In genomic region chr20:55446301-55446700, GRCh38 we compare ENCODE assay signal across 26 cellular contexts.
"Had no signal": no experiment of that assay in that cellular context is flagged by ENCODE, and none has a peak within 500 bp of the region (broad histone marks: within the 10 kb centered on the region; RNA-seq: fewer than 3 reads in every experiment).

No MANE protein-coding gene starts in this region.

- H3K4me3 ChIP-seq: left ventricle myocardium inferior, lung, mucosa of descending colon, ovary, skin epidermis, stomach, testis, thyroid gland, transverse colon, upper lobe of left lung, vagina had no signal

- H3K4me1 ChIP-seq: left ventricle myocardium inferior, stomach, thyroid gland, transverse colon, upper lobe of left lung, vagina had no signal

- H3K27ac ChIP-seq: left ventricle myocardium inferior, ovary, skin epidermis, stomach, testis, thyroid gland, transverse colon, upper lobe of left lung, vagina had no signal

- H3K9me3 ChIP-seq: left ventricle myocardium inferior, mucosa of descending colon, ovary, stomach, testis, thyroid gland, transverse colon, upper lobe of left lung, vagina had no signal

- H3K27me3 Mint-ChIP-seq: memory B cell; naive thymus-derived CD4-positive, alpha-beta T cell; natural killer cell treated with Interleukin-12 subunit alpha and Interleukin-12 subunit beta and Interleukin-15 and Interleukin-18, amount 100 ng/mL, for 72 hours; progenitor cell of endocrine pancreas; stimulated activated naive B cell treated with anti-CD40 and anti-IgM and Interleukin-4, amounts not matched to agents 10 μg/mL and 1 μg/mL and 100 μg/mL, for 72 hours had no signal

- DNase-seq: islet precursor cell; left ventricle myocardium inferior; midbrain; mucosa of descending colon; naive thymus-derived CD4-positive, alpha-beta T cell; ovary; retina; right cardiac atrium; stimulated activated CD4-positive, alpha-beta T cell treated with anti-CD3 and anti-CD28 coated beads, Interleukin-12 subunit alpha, Interleukin-12 subunit beta, amount 100 ng/mL, for 4 hours; stimulated activated CD4-positive, alpha-beta T cell treated with anti-CD3 and anti-CD28 coated beads, Interleukin-15, amount 100 ng/mL, for 24 hours; stimulated activated CD4-positive, alpha-beta T cell treated with anti-CD3 and anti-CD28 coated beads, Interleukin-2, amount 100 ng/mL, for 24 hours; stimulated activated CD4-positive, alpha-beta T cell treated with anti-CD3 and anti-CD28 coated beads, Interleukin-4, amount 100 ng/mL, for 1 hour; stimulated activated naive B cell treated with anti-CD40 and anti-IgM and Interleukin-4, amounts not matched to agents 10 μg/mL and 1 μg/mL and 100 μg/mL, for 72 hours; stimulated activated naive CD8-positive, alpha-beta T cell treated with anti-CD3 and anti-CD28 coated beads, Interleukin-15, Interleukin-2, amounts not matched to agents 100 U/mL and 50 U/mL, for 24 hours; stomach; testis; thyroid gland; transverse colon; upper lobe of left lung had no signal

- H3K4me3 Mint-ChIP-seq: memory B cell; naive thymus-derived CD4-positive, alpha-beta T cell; natural killer cell treated with Interleukin-12 subunit alpha and Interleukin-12 subunit beta and Interleukin-15 and Interleukin-18, amount 100 ng/mL, for 72 hours; stimulated activated naive B cell treated with anti-CD40 and anti-IgM and Interleukin-4, amounts not matched to agents 10 μg/mL and 1 μg/mL and 100 μg/mL, for 72 hours had no signal

- H3K36me3 ChIP-seq: left ventricle myocardium inferior, ovary, stomach, thyroid gland, transverse colon, upper lobe of left lung, vagina had no signal

- H3K27ac Mint-ChIP-seq: memory B cell; naive thymus-derived CD4-positive, alpha-beta T cell; natural killer cell treated with Interleukin-12 subunit alpha and Interleukin-12 subunit beta and Interleukin-15 and Interleukin-18, amount 100 ng/mL, for 72 hours; progenitor cell of endocrine pancreas; stimulated activated naive B cell treated with anti-CD40 and anti-IgM and Interleukin-4, amounts not matched to agents 10 μg/mL and 1 μg/mL and 100 μg/mL, for 72 hours had no signal

- H3K4me1 Mint-ChIP-seq: memory B cell; naive thymus-derived CD4-positive, alpha-beta T cell; stimulated activated naive B cell treated with anti-CD40 and anti-IgM and Interleukin-4, amounts not matched to agents 10 μg/mL and 1 μg/mL and 100 μg/mL, for 72 hours had no signal

- ATAC-seq: mucosa of descending colon; naive thymus-derived CD4-positive, alpha-beta T cell; natural killer cell treated with Interleukin-12 subunit alpha and Interleukin-12 subunit beta and Interleukin-15 and Interleukin-18, amount 100 ng/mL, for 72 hours; right cardiac atrium; sciatic nerve; stimulated activated naive B cell treated with anti-CD40 and anti-IgM and Interleukin-4, amounts not matched to agents 10 μg/mL and 1 μg/mL and 100 μg/mL, for 72 hours; stimulated activated naive CD8-positive, alpha-beta T cell treated with anti-CD3 and anti-CD28 coated beads, Interleukin-15, Interleukin-2, amounts not matched to agents 100 U/mL and 50 U/mL, for 24 hours had no signal

- H3K36me3 Mint-ChIP-seq: memory B cell; naive thymus-derived CD4-positive, alpha-beta T cell; natural killer cell treated with Interleukin-12 subunit alpha and Interleukin-12 subunit beta and Interleukin-15 and Interleukin-18, amount 100 ng/mL, for 72 hours; stimulated activated naive B cell treated with anti-CD40 and anti-IgM and Interleukin-4, amounts not matched to agents 10 μg/mL and 1 μg/mL and 100 μg/mL, for 72 hours had no signal

- H3K27me3 ChIP-seq: ovary, stomach, testis, thyroid gland, transverse colon, upper lobe of left lung, vagina had no signal
